ENCODE assay signal across 14 cellular contexts in genomic region chr3:183745300-183746098, GRCh38. TPM values are rescaled to one million over a fixed set of nuclear protein-coding genes. Genes with fewer than 3 reads are reported as not detected.
DNase-seq lines count a peak whose midpoint lies in the region; ATAC-seq and TF ChIP-seq lines count a peak whose summit lies in the region.
"Had no signal": no experiment of that assay in that cellular context is flagged by ENCODE, and none has a peak within 500 bp of the region (broad histone marks: within the 10 kb centered on the region; RNA-seq: fewer than 3 reads in every experiment).

No MANE protein-coding gene starts in this region.

- H3K36me3 Mint-ChIP-seq in neural crest cell (ENCODE audit: low read depth), result peaks cover 37% of the 10 kb centered on the region

- no peaks in the 10 kb centered on the region for H3K27me3 ChIP-seq in NT2/D1 (ENCODE audit: insufficient read depth, insufficient read length)
- no peaks in the 10 kb centered on the region for H3K27me3 ChIP-seq in gastroesophageal sphincter
- H3K27me3 ChIP-seq: pancreas had no signal

- H3K36me3 ChIP-seq in NT2/D1 (ENCODE audit: insufficient read depth, insufficient read length, low read length), result peaks cover 65% of the 10 kb centered on the region
- H3K36me3 ChIP-seq in gastroesophageal sphincter, result peaks cover 0 to 57% of the 10 kb centered on the region in 2 donors

- H3K27ac ChIP-seq in gastroesophageal sphincter, result no peak overlapping the region
- H3K27ac ChIP-seq: pancreas had no signal

- peak overlapping the region; percentile 30 for H3K27ac Mint-ChIP-seq in neural crest cell (ENCODE audit: unreplicated experiment)

- 67 to 88% methylated on average over 9 to 16 of the region's 16 CpGs for WGBS in gastroesophageal sphincter (ENCODE audit: low coverage in 1 of 2), 2 donors

- H3K4me3 Mint-ChIP-seq in neural crest cell, result no peak overlapping the region
- H3K4me3 Mint-ChIP-seq: CD4-positive, CD25-positive, alpha-beta regulatory T cell had no signal

- H3K9me3 Mint-ChIP-seq in neural crest cell, result no peaks in the 10 kb centered on the region
- H3K9me3 Mint-ChIP-seq: CD4-positive, CD25-positive, alpha-beta regulatory T cell had no signal

- H3K9ac ChIP-seq in NT2/D1 (ENCODE audit: insufficient read length, low read depth), result no peak overlapping the region

- TF ChIP-seq CTCF in neural crest cell (conservative IDR thresholded peaks at IDR 0.05), result no peak
- no peak for TF ChIP-seq CTCF in gastroesophageal sphincter (IDR thresholded peaks at IDR 0.05)

- H3K27me3 Mint-ChIP-seq in neural crest cell (ENCODE audit: low read depth), result no peaks in the 10 kb centered on the region
- H3K27me3 Mint-ChIP-seq: CD4-positive, CD25-positive, alpha-beta regulatory T cell had no signal

- no peak for TF ChIP-seq EP300 in gastroesophageal sphincter (IDR thresholded peaks at IDR 0.05)

- ATAC-seq in gastroesophageal sphincter, result no peak
- no peak for ATAC-seq in stimulated activated naive CD8-positive, alpha-beta T cell treated with anti-CD3 and anti-CD28 coated beads, Interleukin-15, Interleukin-2, amounts not matched to agents 100 U/mL and 50 U/mL, for 24 hours
- ATAC-seq: pancreas had no signal

- H3K4me3 ChIP-seq in NT2/D1 (ENCODE audit: insufficient read length, low read depth) (no peak overlapping the region), gastroesophageal sphincter (no peak overlapping the region)
- H3K4me3 ChIP-seq: pancreas had no signal

- peak; percentile 25 for DNase-seq in DMS53 treated with DMSO at 0.1 percent for 48 hours (lab: John Stamatoyannopoulos, UW; ENCODE audit: unreplicated experiment)
- DNase-seq in NT2/D1 (ENCODE audit: low read depth, low spot score), result peak; percentile 44
- DNase-seq in fibroblast of gingiva (ENCODE audit: low read depth), result peak; percentile 22
- DNase-seq in neural crest cell (ENCODE audit: low read depth, low spot score), result no peak
- no peak for DNase-seq in stimulated activated naive CD8-positive, alpha-beta T cell treated with anti-CD3 and anti-CD28 coated beads, Interleukin-15, Interleukin-2, amounts not matched to agents 100 U/mL and 50 U/mL, for 24 hours
- no peak for DNase-seq in cerebellum (ENCODE audit: low spot score)
- no peak for DNase-seq in cerebellar nuclear complex (lab: John Stamatoyannopoulos, UW)
- DNase-seq: activated CD4-positive, CD25-positive, alpha-beta regulatory T cell treated with anti-CD3 and anti-CD28 coated beads, Interleukin-2, amount 50 U/mL, for 72 hours; caudate nucleus; CD4-positive, CD25-positive, alpha-beta regulatory T cell; NCI-H1417; pancreas; stimulated activated naive CD4-positive, alpha-beta T cell had no signal

- TF ChIP-seq POLR2A in gastroesophageal sphincter (IDR thresholded peaks at IDR 0.05), result no peak

- H3K9me3 ChIP-seq in NT2/D1 (ENCODE audit: insufficient read depth, low read length) (no peaks in the 10 kb centered on the region), gastroesophageal sphincter (no peaks in the 10 kb centered on the region)
- H3K9me3 ChIP-seq: pancreas had no signal

- H3K4me1 ChIP-seq in NT2/D1 (ENCODE audit: insufficient read depth, insufficient read length), result no peaks in the 10 kb centered on the region
- no peaks in the 10 kb centered on the region for H3K4me1 ChIP-seq in gastroesophageal sphincter
- H3K4me1 ChIP-seq: pancreas had no signal

- H3K4me1 Mint-ChIP-seq in neural crest cell, result peaks cover 8% of the 10 kb centered on the region

RNA-seq across cellular contexts. Expression of gene YEATS2, which starts 47.9 kb away (rescaled TPM):
- 61.9 and 64.6 TPM in 2 replicates for total RNA-seq in neural crest cell
- 10 to 100 TPM; 19.3 to 33.1 (median 27.6) TPM for total RNA-seq in gastroesophageal sphincter
- 55.0 TPM for total RNA-seq in cerebellum

Comparison
In these comparisons a context has a peak if more than half of its experiments do, and no peak if none do; other contexts are left out.
1. DNase-seq: peak in DMS53 treated with DMSO at 0.1 percent for 48 hours (single experiment), NT2/D1 (single experiment) and fibroblast of gingiva (single experiment); none in neural crest cell (single experiment), stimulated activated naive CD8-positive, alpha-beta T cell treated with anti-CD3 and anti-CD28 coated beads, Interleukin-15, Interleukin-2, amounts not matched to agents 100 U/mL and 50 U/mL, for 24 hours (single experiment), cerebellum (single experiment) and cerebellar nuclear complex (0 of 2).